ENCODE assay signal across 7 cellular contexts in genomic region chr6:152703750-152704149, GRCh38. TPM values are rescaled to one million over a fixed set of nuclear protein-coding genes. Genes with fewer than 3 reads are reported as not detected.
"Had no signal": no experiment of that assay in that cellular context is flagged by ENCODE, and none has a peak within 500 bp of the region (broad histone marks: within the 10 kb centered on the region; RNA-seq: fewer than 3 reads in every experiment).

No MANE protein-coding gene starts in this region.

RNA-seq across cellular contexts. Expression of gene MYCT1, which starts 6.1 kb away (rescaled TPM):
- total RNA-seq: mammary epithelial cell, myocyte had no signal
- polyA plus RNA-seq: mammary epithelial cell; naive thymus-derived CD4-positive, alpha-beta T cell had no signal

RNA-seq across cellular contexts. Expression of gene VIP, which starts 46.8 kb away (rescaled TPM):
- total RNA-seq: mammary epithelial cell; mesothelial cell of epicardium; mononuclear cell; myocyte; naive thymus-derived CD4-positive, alpha-beta T cell had no signal
- polyA plus RNA-seq: immature natural killer cell; keratinocyte; mammary epithelial cell; naive thymus-derived CD4-positive, alpha-beta T cell had no signal
